22 cellular contexts compared by ENCODE assay signal in the genomic region with DNA sequence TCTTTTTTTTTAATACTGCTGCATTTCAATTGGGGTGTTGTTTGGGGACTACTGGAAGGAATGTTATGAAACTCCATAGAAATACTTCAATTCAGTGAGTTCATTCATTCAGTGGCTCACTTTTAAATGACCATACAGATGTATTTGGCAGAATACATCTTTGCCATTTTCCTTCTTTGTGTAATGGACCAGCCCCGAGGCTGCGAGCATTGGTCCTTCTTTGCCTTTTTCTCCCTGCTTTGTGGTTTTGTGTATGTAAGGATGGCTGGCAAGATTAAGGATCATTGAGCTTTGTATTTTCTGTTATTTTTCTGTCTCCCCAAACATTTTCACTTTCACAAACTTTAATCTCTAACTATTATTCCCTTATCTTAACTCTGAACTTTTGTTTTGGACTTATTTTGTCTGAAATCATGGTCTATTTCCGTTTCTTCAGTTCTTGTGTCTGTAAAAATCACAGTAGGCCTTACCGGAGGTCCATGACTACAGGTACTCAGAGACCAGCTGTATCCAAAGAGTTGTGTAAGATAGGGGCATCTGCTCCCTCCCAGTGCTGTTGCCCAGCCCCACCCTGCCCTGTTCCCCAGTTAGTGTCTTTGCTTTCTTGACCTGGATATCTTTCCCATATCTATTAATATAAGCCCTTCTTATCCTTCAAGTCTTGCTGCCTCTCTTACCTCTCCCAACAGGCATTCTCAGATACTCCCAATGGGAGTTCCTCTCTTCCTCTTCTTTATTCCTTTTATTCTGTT.
DNase-seq lines count a peak whose midpoint lies in the region; ATAC-seq and TF ChIP-seq lines count a peak whose summit lies in the region.
"Had no signal": no experiment of that assay in that cellular context is flagged by ENCODE, and none has a peak within 500 bp of the region (broad histone marks: within the 10 kb centered on the region; RNA-seq: fewer than 3 reads in every experiment).

No MANE protein-coding gene starts in this region.

- ATAC-seq in foreskin keratinocyte = no peak
- ATAC-seq: activated T-cell treated with anti-CD3 and anti-CD28 coated beads, Interleukin-2, amount 50 U/mL, for 4 hours; effector memory CD8-positive, alpha-beta T cell; WTC11 had no signal

- H3K9ac ChIP-seq in rectal smooth muscle tissue (ENCODE audit: low read length) = no peak overlapping the region
- H3K9ac ChIP-seq: BLaER1 had no signal

- H3K4me3 ChIP-seq in ascending aorta (peak overlapping the region; percentile 35 to 59), rectal smooth muscle tissue (ENCODE audit: low read length) (no peak overlapping the region), vagina (peak overlapping the region in 1 of 2 donors; percentile 16)
- H3K4me3 ChIP-seq: BLaER1 had no signal

- H3K27ac ChIP-seq in ascending aorta = peak overlapping the region; percentile 86 to 95
- peak overlapping the region; percentile 87 for H3K27ac ChIP-seq in foreskin keratinocyte
- peak overlapping the region; percentile 58 for H3K27ac ChIP-seq in rectal smooth muscle tissue (ENCODE audit: low read depth, low read length)
- peak overlapping the region; percentile 88 for H3K27ac ChIP-seq in vagina
- H3K27ac ChIP-seq: BLaER1 had no signal

- H3K4me1 ChIP-seq in ascending aorta (peaks cover 12 to 52% of the 10 kb centered on the region in 2 donors), foreskin keratinocyte (peaks cover 36% of the 10 kb centered on the region), rectal smooth muscle tissue (ENCODE audit: control insufficient read depth, insufficient read depth, low read length) (peaks cover 36% of the 10 kb centered on the region), vagina (peaks cover 88% of the 10 kb centered on the region)

- H3K4me1 Mint-ChIP-seq in activated T-helper 2 cell treated with anti-CD3 and anti-CD28 coated beads, Interferon-gamma antibody, Interleukin-2, Interleukin-4, amounts not matched to agents 10 μg/mL and 5 μg/mL and 100 μg/mL, durations not matched to agents 14 hours and 24 hours and 36 hours (ENCODE audit: low read depth) = no peaks in the 10 kb centered on the region
- H3K4me1 Mint-ChIP-seq: activated CD4-positive, alpha-beta memory T cell treated with anti-CD3 and anti-CD28 coated beads, Interleukin-2, amount 10 ng/mL, durations not matched to agents 7 days and 5 days; activated naive CD8-positive, alpha-beta T cell treated with anti-CD3 and anti-CD28 coated beads, Interleukin-2, amount 10 ng/mL, durations not matched to agents 7 days and 5 days; central memory CD8-positive, alpha-beta T cell had no signal

- intact Hi-C loops in ascending aorta (cut with DNase I) = loop anchor here (2.0 kb wide), 2 partner anchors 20 to 48 kb away; no protein-coding TSS in a partner anchor
- intact Hi-C loops in vagina (cut with DNase I) = no loop called here
- intact Hi-C loops in activated T-helper 2 cell treated with anti-CD3 and anti-CD28 coated beads, Interferon-gamma antibody, Interleukin-2, Interleukin-4, amounts not matched to agents 10 μg/mL and 5 μg/mL and 100 μg/mL, durations not matched to agents 14 hours and 24 hours and 36 hours (cut with micrococcal nuclease) = no loop called here

- TF ChIP-seq POLR2A in vagina (IDR thresholded peaks at IDR 0.05) = no peak

- no peak overlapping the region for H3K4me3 Mint-ChIP-seq in activated T-helper 2 cell treated with anti-CD3 and anti-CD28 coated beads, Interferon-gamma antibody, Interleukin-2, Interleukin-4, amounts not matched to agents 10 μg/mL and 5 μg/mL and 100 μg/mL, durations not matched to agents 14 hours and 24 hours and 36 hours (ENCODE audit: low read depth)
- H3K4me3 Mint-ChIP-seq: activated CD4-positive, alpha-beta memory T cell treated with anti-CD3 and anti-CD28 coated beads, Interleukin-2, amount 10 ng/mL, durations not matched to agents 7 days and 5 days; activated naive CD8-positive, alpha-beta T cell treated with anti-CD3 and anti-CD28 coated beads, Interleukin-2, amount 10 ng/mL, durations not matched to agents 7 days and 5 days; activated T-cell treated with anti-CD3 and anti-CD28 coated beads, Interleukin-2, amount 50 U/mL, for 4 hours; central memory CD8-positive, alpha-beta T cell; effector memory CD8-positive, alpha-beta T cell; T-helper 1 cell treated with Interleukin-12 subunit alpha and Interleukin-12 subunit beta and Interleukin-4 antibody, amounts not matched to agents 30 μg/mL and 1 μg/mL, for 36 hours; WTC11 had no signal

- no peak for DNase-seq in ascending aorta (ENCODE audit: low spot score in 2 of 2)
- DNase-seq in foreskin keratinocyte = no peak
- DNase-seq in vagina (ENCODE audit: extremely low spot score in 2 of 2) = no peak
- DNase-seq in activated T-helper 2 cell treated with anti-CD3 and anti-CD28 coated beads, Interferon-gamma antibody, Interleukin-2, Interleukin-4, amounts not matched to agents 10 μg/mL and 5 μg/mL and 100 μg/mL, durations not matched to agents 14 hours and 24 hours and 36 hours (ENCODE audit: low spot score) = no peak
- DNase-seq in KG1 (lab: John Stamatoyannopoulos, UW) = no peak
- DNase-seq in Kasumi-1 (lab: John Stamatoyannopoulos, UW) = no peak
- DNase-seq: activated CD4-positive, alpha-beta memory T cell treated with anti-CD3 and anti-CD28 coated beads, Interleukin-2, amount 10 ng/mL, durations not matched to agents 7 days and 5 days; activated naive CD8-positive, alpha-beta T cell treated with anti-CD3 and anti-CD28 coated beads, Interleukin-2, amount 10 ng/mL, durations not matched to agents 7 days and 5 days; activated T-cell treated with anti-CD3 and anti-CD28 coated beads, Interleukin-2, amount 50 U/mL, for 4 hours; effector memory CD8-positive, alpha-beta T cell; foreskin melanocyte; NCI-H1930; NCI-H446 treated with DMSO at 0.1 percent for 48 hours; posterior cingulate gyrus; Right ventricle myocardium superior; stimulated activated naive CD4-positive, alpha-beta T cell had no signal

- no peaks in the 10 kb centered on the region for H3K27me3 ChIP-seq in ascending aorta
- no peaks in the 10 kb centered on the region for H3K27me3 ChIP-seq in foreskin keratinocyte
- H3K27me3 ChIP-seq in rectal smooth muscle tissue (ENCODE audit: control insufficient read depth, insufficient read depth, low read length) = no peaks in the 10 kb centered on the region
- no peaks in the 10 kb centered on the region for H3K27me3 ChIP-seq in vagina
- H3K27me3 ChIP-seq: BLaER1 had no signal

- peaks cover 3% of the 10 kb centered on the region for H3K27me3 Mint-ChIP-seq in activated T-helper 2 cell treated with anti-CD3 and anti-CD28 coated beads, Interferon-gamma antibody, Interleukin-2, Interleukin-4, amounts not matched to agents 10 μg/mL and 5 μg/mL and 100 μg/mL, durations not matched to agents 14 hours and 24 hours and 36 hours (ENCODE audit: low read depth)
- H3K27me3 Mint-ChIP-seq: IgD-negative memory B cell had no signal

- H3K9me3 Mint-ChIP-seq in activated T-helper 2 cell treated with anti-CD3 and anti-CD28 coated beads, Interferon-gamma antibody, Interleukin-2, Interleukin-4, amounts not matched to agents 10 μg/mL and 5 μg/mL and 100 μg/mL, durations not matched to agents 14 hours and 24 hours and 36 hours = no peaks in the 10 kb centered on the region
- H3K9me3 Mint-ChIP-seq: activated CD4-positive, alpha-beta memory T cell treated with anti-CD3 and anti-CD28 coated beads, Interleukin-2, amount 10 ng/mL, durations not matched to agents 7 days and 5 days; activated naive CD8-positive, alpha-beta T cell treated with anti-CD3 and anti-CD28 coated beads, Interleukin-2, amount 10 ng/mL, durations not matched to agents 7 days and 5 days; activated T-cell treated with anti-CD3 and anti-CD28 coated beads, Interleukin-2, amount 50 U/mL, for 4 hours; central memory CD8-positive, alpha-beta T cell; effector memory CD8-positive, alpha-beta T cell; IgD-negative memory B cell; T-helper 1 cell treated with Interleukin-12 subunit alpha and Interleukin-12 subunit beta and Interleukin-4 antibody, amounts not matched to agents 30 μg/mL and 1 μg/mL, for 36 hours had no signal

- H3K36me3 ChIP-seq in ascending aorta = peaks cover 0 to 4% of the 10 kb centered on the region in 2 donors
- no peaks in the 10 kb centered on the region for H3K36me3 ChIP-seq in rectal smooth muscle tissue (ENCODE audit: control insufficient read depth, insufficient read depth, low read length)
- H3K36me3 ChIP-seq in vagina = no peaks in the 10 kb centered on the region
- H3K36me3 ChIP-seq: BLaER1 had no signal

- H3K9me3 ChIP-seq in ascending aorta (no peaks in the 10 kb centered on the region), vagina (no peaks in the 10 kb centered on the region)
- H3K9me3 ChIP-seq: BLaER1 had no signal

- no peak for TF ChIP-seq CTCF in ascending aorta (IDR thresholded peaks at IDR 0.05)
- no peak for TF ChIP-seq CTCF in foreskin keratinocyte (conservative IDR thresholded peaks at IDR 0.05)
- no peak for TF ChIP-seq CTCF in vagina (IDR thresholded peaks at IDR 0.05)

- no peaks in the 10 kb centered on the region for H3K36me3 Mint-ChIP-seq in activated T-helper 2 cell treated with anti-CD3 and anti-CD28 coated beads, Interferon-gamma antibody, Interleukin-2, Interleukin-4, amounts not matched to agents 10 μg/mL and 5 μg/mL and 100 μg/mL, durations not matched to agents 14 hours and 24 hours and 36 hours (ENCODE audit: low read depth)
- H3K36me3 Mint-ChIP-seq: activated naive CD8-positive, alpha-beta T cell treated with anti-CD3 and anti-CD28 coated beads, Interleukin-2, amount 10 ng/mL, durations not matched to agents 7 days and 5 days had no signal

- H3K27ac Mint-ChIP-seq in activated T-helper 2 cell treated with anti-CD3 and anti-CD28 coated beads, Interferon-gamma antibody, Interleukin-2, Interleukin-4, amounts not matched to agents 10 μg/mL and 5 μg/mL and 100 μg/mL, durations not matched to agents 14 hours and 24 hours and 36 hours = no peak overlapping the region
- H3K27ac Mint-ChIP-seq: activated CD4-positive, alpha-beta memory T cell treated with anti-CD3 and anti-CD28 coated beads, Interleukin-2, amount 10 ng/mL, durations not matched to agents 7 days and 5 days; activated naive CD8-positive, alpha-beta T cell treated with anti-CD3 and anti-CD28 coated beads, Interleukin-2, amount 10 ng/mL, durations not matched to agents 7 days and 5 days; effector memory CD8-positive, alpha-beta T cell; IgD-negative memory B cell; T-helper 1 cell treated with Interleukin-12 subunit alpha and Interleukin-12 subunit beta and Interleukin-4 antibody, amounts not matched to agents 30 μg/mL and 1 μg/mL, for 36 hours; WTC11 had no signal
